In the genomic region with DNA sequence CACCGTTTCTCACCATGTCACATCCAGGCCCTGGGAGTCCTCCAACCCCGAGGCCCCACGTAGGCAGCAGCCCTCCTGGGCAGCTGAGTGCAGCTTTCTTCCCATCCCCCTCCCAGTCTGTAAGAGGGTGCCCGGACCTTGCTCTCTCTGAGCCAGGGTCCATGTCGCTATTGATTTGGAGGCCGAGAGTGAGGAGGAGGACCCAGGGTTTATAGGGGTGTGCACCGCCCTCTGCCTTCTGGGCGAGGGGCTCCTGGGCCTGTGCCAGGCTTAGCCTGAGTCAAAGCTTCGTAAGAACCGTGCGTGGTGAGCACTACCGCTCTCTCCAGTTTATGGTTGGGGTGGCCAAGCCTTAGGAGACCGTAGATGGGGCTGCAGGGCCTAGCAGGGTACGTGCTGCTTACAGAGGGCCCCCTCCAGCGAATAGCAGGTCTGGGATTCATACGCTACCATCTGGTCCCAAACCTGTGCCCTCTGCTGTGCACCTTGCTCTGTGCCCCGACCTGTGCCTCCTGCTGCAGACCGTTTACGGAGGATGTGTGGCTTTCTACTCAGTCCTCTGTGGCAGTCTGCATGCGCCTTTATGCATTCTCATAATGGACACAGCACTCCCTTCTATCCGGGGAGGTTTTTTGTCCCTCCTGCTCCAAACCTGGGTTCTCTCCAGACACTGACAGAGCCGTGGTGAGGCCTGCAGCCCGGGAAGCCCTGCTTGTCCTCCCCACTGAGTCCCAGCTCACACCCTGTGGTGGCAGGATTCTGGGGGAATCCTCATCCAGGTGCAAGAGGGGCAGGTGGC, we compare ENCODE assay signal across 1 cellular context.
TF ChIP-seq lines count a peak whose summit lies in the region.

No MANE protein-coding gene starts in this region.

TF ChIP-seq in HepG2, 621 proteins besides CTCF, POLR2A, EP300 and RAD21 (continued from another document and continues in another):
- TF ChIP-seq, protein P1, sequence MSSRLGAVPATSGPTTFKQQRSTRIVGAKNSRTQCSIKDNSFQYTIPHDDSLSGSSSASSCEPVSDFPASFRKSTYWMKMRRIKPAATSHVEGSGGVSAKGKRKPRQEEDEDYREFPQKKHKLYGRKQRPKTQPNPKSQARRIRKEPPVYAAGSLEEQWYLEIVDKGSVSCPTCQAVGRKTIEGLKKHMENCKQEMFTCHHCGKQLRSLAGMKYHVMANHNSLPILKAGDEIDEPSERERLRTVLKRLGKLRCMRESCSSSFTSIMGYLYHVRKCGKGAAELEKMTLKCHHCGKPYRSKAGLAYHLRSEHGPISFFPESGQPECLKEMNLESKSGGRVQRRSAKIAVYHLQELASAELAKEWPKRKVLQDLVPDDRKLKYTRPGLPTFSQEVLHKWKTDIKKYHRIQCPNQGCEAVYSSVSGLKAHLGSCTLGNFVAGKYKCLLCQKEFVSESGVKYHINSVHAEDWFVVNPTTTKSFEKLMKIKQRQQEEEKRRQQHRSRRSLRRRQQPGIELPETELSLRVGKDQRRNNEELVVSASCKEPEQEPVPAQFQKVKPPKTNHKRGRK (CRISPR knock-in tag; IDR thresholded peaks at IDR 0.05), result no peak
- TF ChIP-seq ZNF530 (CRISPR knock-in tag; IDR thresholded peaks at IDR 0.05; ENCODE audit: low read depth) (no peak), PCBP2 (optimal IDR thresholded peaks at IDR 0.05; ENCODE audit: low read depth, low read length, poor library complexity, severe bottlenecking) (no peak), NR2F6 (IDR thresholded peaks at IDR 0.05) (no peak), NR2F6 (CRISPR knock-in tag; IDR thresholded peaks at IDR 0.05) (no peak), ZNF337 (CRISPR knock-in tag; IDR thresholded peaks at IDR 0.05; ENCODE audit: borderline replicate concordance, low read depth) (no peak), SMAD9 (CRISPR knock-in tag; IDR thresholded peaks at IDR 0.05) (no peak), SRSF1 (optimal IDR thresholded peaks at IDR 0.05; ENCODE audit: low read depth, low read length) (peak; percentile 54), KAT2B (IDR thresholded peaks at IDR 0.05; ENCODE audit: borderline replicate concordance, low read depth, low read length) (peak; percentile 36; the same call in 1 of the 2 replicates), POLR2AphosphoS2 (IDR thresholded peaks at IDR 0.05; ENCODE audit: low read depth, low read length) (no peak), RXRA (CRISPR knock-in tag; IDR thresholded peaks at IDR 0.05) (0 out of 2 replicates have a peak, but pooled peaks have one; percentile 10), GZF1 (CRISPR knock-in tag; IDR thresholded peaks at IDR 0.05) (no peak), ERF (CRISPR knock-in tag; IDR thresholded peaks at IDR 0.05) (no peak), DR1 (CRISPR knock-in tag; IDR thresholded peaks at IDR 0.05) (no peak), KDM1A (CRISPR knock-in tag; IDR thresholded peaks at IDR 0.05) (0 out of 2 replicates have a peak, but pooled peaks have one; percentile 74), PITX1 (CRISPR knock-in tag; IDR thresholded peaks at IDR 0.05) (no peak), ZNF367 (CRISPR knock-in tag; IDR thresholded peaks at IDR 0.05; ENCODE audit: borderline replicate concordance) (no peak), NR2F1 (CRISPR knock-in tag; IDR thresholded peaks at IDR 0.05) (no peak), ZNF563 (CRISPR knock-in tag; IDR thresholded peaks at IDR 0.05) (no peak), YEATS2 (CRISPR knock-in tag; IDR thresholded peaks at IDR 0.05; ENCODE audit: borderline replicate concordance) (no peak), TRIM24 (CRISPR knock-in tag; IDR thresholded peaks at IDR 0.05) (no peak), NFRKB (IDR thresholded peaks at IDR 0.05) (no peak), ZMYM4 (CRISPR knock-in tag; IDR thresholded peaks at IDR 0.05) (peak; percentile 57; the same call in 1 of the 2 replicates), FOXM1 (CRISPR knock-in tag; IDR thresholded peaks at IDR 0.05) (no peak), TEAD2 (CRISPR knock-in tag; IDR thresholded peaks at IDR 0.05) (no peak), ZFP36 (IDR thresholded peaks at IDR 0.05; ENCODE audit: borderline replicate concordance, low read depth, low read length, partially characterized antibody) (no peak), SCMH1 (CRISPR knock-in tag; IDR thresholded peaks at IDR 0.05; ENCODE audit: borderline replicate concordance) (no peak), HOXA3 (CRISPR knock-in tag; IDR thresholded peaks at IDR 0.05) (peak; percentile 45; the same call in 1 of the 2 replicates), ZNF773 (CRISPR knock-in tag; IDR thresholded peaks at IDR 0.05; ENCODE audit: borderline replicate concordance) (no peak), NRL (CRISPR knock-in tag; IDR thresholded peaks at IDR 0.05; ENCODE audit: borderline replicate concordance) (no peak), SRSF9 (IDR thresholded peaks at IDR 0.05; ENCODE audit: borderline replicate concordance, insufficient read depth, low read depth, low read length, poor library complexity, severe bottlenecking) (no peak), SALL1 (CRISPR knock-in tag; IDR thresholded peaks at IDR 0.05) (peak; percentile 83), DNMT1 (CRISPR knock-in tag; IDR thresholded peaks at IDR 0.05) (peak; percentile 94), ZNF780A (CRISPR knock-in tag; IDR thresholded peaks at IDR 0.05) (no peak), ZNF329 (CRISPR knock-in tag; IDR thresholded peaks at IDR 0.05; ENCODE audit: low read depth) (no peak), ZNF382 (CRISPR knock-in tag; IDR thresholded peaks at IDR 0.05; ENCODE audit: borderline replicate concordance) (no peak)
- TF ChIP-seq, protein P2, sequence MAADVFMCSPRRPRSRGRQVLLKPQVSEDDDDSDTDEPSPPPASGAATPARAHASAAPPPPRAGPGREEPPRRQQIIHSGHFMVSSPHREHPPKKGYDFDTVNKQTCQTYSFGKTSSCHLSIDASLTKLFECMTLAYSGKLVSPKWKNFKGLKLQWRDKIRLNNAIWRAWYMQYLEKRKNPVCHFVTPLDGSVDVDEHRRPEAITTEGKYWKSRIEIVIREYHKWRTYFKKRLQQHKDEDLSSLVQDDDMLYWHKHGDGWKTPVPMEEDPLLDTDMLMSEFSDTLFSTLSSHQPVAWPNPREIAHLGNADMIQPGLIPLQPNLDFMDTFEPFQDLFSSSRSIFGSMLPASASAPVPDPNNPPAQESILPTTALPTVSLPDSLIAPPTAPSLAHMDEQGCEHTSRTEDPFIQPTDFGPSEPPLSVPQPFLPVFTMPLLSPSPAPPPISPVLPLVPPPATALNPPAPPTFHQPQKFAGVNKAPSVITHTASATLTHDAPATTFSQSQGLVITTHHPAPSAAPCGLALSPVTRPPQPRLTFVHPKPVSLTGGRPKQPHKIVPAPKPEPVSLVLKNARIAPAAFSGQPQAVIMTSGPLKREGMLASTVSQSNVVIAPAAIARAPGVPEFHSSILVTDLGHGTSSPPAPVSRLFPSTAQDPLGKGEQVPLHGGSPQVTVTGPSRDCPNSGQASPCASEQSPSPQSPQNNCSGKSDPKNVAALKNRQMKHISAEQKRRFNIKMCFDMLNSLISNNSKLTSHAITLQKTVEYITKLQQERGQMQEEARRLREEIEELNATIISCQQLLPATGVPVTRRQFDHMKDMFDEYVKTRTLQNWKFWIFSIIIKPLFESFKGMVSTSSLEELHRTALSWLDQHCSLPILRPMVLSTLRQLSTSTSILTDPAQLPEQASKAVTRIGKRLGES (CRISPR knock-in tag; IDR thresholded peaks at IDR 0.05; ENCODE audit: borderline replicate concordance), result no peak
- TF ChIP-seq, protein P3, sequence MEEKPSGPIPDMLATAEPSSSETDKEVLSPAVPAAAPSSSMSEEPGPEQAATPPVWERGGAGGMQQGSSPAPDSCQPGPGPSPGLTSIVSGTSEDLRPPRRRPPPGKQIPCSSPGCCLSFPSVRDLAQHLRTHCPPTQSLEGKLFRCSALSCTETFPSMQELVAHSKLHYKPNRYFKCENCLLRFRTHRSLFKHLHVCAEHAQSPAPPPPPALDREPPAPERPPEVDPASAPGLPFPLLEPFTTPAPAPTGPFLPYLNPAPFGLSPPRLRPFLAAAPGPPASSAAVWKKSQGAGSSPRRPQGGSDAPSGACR (CRISPR knock-in tag; IDR thresholded peaks at IDR 0.05), result peak; percentile 69
- TF ChIP-seq, protein P4, sequence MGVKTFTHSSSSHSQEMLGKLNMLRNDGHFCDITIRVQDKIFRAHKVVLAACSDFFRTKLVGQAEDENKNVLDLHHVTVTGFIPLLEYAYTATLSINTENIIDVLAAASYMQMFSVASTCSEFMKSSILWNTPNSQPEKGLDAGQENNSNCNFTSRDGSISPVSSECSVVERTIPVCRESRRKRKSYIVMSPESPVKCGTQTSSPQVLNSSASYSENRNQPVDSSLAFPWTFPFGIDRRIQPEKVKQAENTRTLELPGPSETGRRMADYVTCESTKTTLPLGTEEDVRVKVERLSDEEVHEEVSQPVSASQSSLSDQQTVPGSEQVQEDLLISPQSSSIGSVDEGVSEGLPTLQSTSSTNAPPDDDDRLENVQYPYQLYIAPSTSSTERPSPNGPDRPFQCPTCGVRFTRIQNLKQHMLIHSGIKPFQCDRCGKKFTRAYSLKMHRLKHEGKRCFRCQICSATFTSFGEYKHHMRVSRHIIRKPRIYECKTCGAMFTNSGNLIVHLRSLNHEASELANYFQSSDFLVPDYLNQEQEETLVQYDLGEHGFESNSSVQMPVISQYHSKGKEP (CRISPR knock-in tag; IDR thresholded peaks at IDR 0.05), result no peak
- TF ChIP-seq, protein P5, sequence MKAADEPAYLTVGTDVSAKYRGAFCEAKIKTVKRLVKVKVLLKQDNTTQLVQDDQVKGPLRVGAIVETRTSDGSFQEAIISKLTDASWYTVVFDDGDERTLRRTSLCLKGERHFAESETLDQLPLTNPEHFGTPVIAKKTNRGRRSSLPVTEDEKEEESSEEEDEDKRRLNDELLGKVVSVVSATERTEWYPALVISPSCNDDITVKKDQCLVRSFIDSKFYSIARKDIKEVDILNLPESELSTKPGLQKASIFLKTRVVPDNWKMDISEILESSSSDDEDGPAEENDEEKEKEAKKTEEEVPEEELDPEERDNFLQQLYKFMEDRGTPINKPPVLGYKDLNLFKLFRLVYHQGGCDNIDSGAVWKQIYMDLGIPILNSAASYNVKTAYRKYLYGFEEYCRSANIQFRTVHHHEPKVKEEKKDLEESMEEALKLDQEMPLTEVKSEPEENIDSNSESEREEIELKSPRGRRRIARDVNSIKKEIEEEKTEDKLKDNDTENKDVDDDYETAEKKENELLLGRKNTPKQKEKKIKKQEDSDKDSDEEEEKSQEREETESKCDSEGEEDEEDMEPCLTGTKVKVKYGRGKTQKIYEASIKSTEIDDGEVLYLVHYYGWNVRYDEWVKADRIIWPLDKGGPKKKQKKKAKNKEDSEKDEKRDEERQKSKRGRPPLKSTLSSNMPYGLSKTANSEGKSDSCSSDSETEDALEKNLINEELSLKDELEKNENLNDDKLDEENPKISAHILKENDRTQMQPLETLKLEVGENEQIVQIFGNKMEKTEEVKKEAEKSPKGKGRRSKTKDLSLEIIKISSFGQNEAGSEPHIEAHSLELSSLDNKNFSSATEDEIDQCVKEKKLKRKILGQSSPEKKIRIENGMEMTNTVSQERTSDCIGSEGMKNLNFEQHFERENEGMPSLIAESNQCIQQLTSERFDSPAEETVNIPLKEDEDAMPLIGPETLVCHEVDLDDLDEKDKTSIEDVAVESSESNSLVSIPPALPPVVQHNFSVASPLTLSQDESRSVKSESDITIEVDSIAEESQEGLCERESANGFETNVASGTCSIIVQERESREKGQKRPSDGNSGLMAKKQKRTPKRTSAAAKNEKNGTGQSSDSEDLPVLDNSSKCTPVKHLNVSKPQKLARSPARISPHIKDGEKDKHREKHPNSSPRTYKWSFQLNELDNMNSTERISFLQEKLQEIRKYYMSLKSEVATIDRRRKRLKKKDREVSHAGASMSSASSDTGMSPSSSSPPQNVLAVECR (CRISPR knock-in tag; IDR thresholded peaks at IDR 0.05; ENCODE audit: borderline replicate concordance), result peak; percentile 59; the same call in 1 of the 2 replicates
- TF ChIP-seq, protein P6, sequence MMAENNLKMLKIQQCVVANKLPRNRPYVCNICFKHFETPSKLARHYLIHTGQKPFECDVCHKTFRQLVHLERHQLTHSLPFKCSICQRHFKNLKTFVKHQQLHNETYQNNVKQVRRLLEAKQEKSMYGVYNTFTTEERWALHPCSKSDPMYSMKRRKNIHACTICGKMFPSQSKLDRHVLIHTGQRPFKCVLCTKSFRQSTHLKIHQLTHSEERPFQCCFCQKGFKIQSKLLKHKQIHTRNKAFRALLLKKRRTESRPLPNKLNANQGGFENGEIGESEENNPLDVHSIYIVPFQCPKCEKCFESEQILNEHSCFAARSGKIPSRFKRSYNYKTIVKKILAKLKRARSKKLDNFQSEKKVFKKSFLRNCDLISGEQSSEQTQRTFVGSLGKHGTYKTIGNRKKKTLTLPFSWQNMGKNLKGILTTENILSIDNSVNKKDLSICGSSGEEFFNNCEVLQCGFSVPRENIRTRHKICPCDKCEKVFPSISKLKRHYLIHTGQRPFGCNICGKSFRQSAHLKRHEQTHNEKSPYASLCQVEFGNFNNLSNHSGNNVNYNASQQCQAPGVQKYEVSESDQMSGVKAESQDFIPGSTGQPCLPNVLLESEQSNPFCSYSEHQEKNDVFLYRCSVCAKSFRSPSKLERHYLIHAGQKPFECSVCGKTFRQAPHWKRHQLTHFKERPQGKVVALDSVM (CRISPR knock-in tag; IDR thresholded peaks at IDR 0.05), result peak; percentile 87
- TF ChIP-seq, protein P7, sequence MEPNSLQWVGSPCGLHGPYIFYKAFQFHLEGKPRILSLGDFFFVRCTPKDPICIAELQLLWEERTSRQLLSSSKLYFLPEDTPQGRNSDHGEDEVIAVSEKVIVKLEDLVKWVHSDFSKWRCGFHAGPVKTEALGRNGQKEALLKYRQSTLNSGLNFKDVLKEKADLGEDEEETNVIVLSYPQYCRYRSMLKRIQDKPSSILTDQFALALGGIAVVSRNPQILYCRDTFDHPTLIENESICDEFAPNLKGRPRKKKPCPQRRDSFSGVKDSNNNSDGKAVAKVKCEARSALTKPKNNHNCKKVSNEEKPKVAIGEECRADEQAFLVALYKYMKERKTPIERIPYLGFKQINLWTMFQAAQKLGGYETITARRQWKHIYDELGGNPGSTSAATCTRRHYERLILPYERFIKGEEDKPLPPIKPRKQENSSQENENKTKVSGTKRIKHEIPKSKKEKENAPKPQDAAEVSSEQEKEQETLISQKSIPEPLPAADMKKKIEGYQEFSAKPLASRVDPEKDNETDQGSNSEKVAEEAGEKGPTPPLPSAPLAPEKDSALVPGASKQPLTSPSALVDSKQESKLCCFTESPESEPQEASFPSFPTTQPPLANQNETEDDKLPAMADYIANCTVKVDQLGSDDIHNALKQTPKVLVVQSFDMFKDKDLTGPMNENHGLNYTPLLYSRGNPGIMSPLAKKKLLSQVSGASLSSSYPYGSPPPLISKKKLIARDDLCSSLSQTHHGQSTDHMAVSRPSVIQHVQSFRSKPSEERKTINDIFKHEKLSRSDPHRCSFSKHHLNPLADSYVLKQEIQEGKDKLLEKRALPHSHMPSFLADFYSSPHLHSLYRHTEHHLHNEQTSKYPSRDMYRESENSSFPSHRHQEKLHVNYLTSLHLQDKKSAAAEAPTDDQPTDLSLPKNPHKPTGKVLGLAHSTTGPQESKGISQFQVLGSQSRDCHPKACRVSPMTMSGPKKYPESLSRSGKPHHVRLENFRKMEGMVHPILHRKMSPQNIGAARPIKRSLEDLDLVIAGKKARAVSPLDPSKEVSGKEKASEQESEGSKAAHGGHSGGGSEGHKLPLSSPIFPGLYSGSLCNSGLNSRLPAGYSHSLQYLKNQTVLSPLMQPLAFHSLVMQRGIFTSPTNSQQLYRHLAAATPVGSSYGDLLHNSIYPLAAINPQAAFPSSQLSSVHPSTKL (CRISPR knock-in tag; IDR thresholded peaks at IDR 0.05), result peak; percentile 54; the same call in 1 of the 2 replicates
